Comparison of ENCODE assay signal across 20 cellular contexts in the genomic region with DNA sequence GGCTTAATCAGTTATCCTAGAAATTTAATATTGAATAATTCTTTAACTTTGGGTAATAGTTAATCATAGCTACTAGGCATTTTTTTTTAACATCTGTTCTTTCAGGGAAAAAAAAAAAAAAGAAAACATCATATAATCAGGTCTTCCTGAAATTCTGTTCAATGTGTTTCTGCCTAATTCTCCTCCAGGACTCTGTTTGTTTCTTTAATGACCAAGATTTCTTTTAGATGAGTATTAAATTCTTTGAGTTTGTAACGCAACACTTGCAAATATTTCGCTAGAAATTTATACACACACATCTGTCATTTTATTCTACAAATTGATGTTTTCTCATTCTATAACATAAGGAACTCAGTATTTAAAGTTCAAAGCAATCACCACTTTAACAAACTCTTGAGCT. TPM values are rescaled to one million over a fixed set of nuclear protein-coding genes. Genes with fewer than 3 reads are reported as not detected.
A peak's percentile ranks its signal among the peaks of the same experiment; 100 is the strongest.
DNase-seq lines count a peak whose midpoint lies in the region; ATAC-seq and TF ChIP-seq lines count a peak whose summit lies in the region.
"Had no signal": no experiment of that assay in that cellular context is flagged by ENCODE, and none has a peak within 500 bp of the region (broad histone marks: within the 10 kb centered on the region; RNA-seq: fewer than 3 reads in every experiment).

No MANE protein-coding gene starts in this region.

- POLR2A ChIA-PET in IMR-90 (lab: Charles Lee; ENCODE audit: unreplicated experiment), result no interaction called here

- H3K4me1 ChIP-seq in IMR-90 (ENCODE audit: control insufficient read depth, insufficient read depth, low read length), result peaks cover 5% of the 10 kb centered on the region; the same call in 1 of the 2 replicates

- peaks cover 5% of the 10 kb centered on the region; the same call in 1 of the 2 replicates for H3K9me1 ChIP-seq in IMR-90 (ENCODE audit: insufficient read depth, low read length)

- H3K56ac ChIP-seq in IMR-90 (ENCODE audit: extremely low read depth, insufficient read depth, low read length), result no peak overlapping the region

- in situ Hi-C loops in IMR-90 (cut with MboI; ENCODE audit: low sequenced_read_pairs), result no loop called here

- H3K4me3 ChIP-seq in IMR-90 (ENCODE audit: insufficient read depth, low read depth, low read length), result no peak overlapping the region
- H3K4me3 ChIP-seq: BLaER1 treated with 17β-estradiol and CSF1 and Interleukin-3, amounts not matched to agents 10 nM and 100 nM; GM23338 had no signal

- peak overlapping the region; percentile 74; the same call in 1 of the 2 replicates for H3K4me2 ChIP-seq in IMR-90 (ENCODE audit: low read depth, low read length)
- H3K4me2 ChIP-seq: BLaER1 treated with 17β-estradiol and CSF1 and Interleukin-3, amounts not matched to agents 10 nM and 100 nM; GM23338 had no signal

- H2BK5ac ChIP-seq in IMR-90 (ENCODE audit: low read depth, low read length, poor library complexity, severe bottlenecking), result peak overlapping the region; percentile 87

- H3K4me3 Mint-ChIP-seq in chondrocyte (ENCODE audit: unreplicated experiment) (no peak overlapping the region), osteocyte (ENCODE audit: unreplicated experiment) (no peak overlapping the region)
- H3K4me3 Mint-ChIP-seq: CD14-positive monocyte; CD4-positive, alpha-beta T cell; CD8-positive, alpha-beta memory T cell; GM23338; H9; HFFc6 had no signal

- dilution Hi-C loops in IMR-90 (cut with HindIII; ENCODE audit: low sequenced_read_pairs, unreplicated experiment), result no loop called here

- H2AK9ac ChIP-seq in IMR-90 (replicated peaks; ENCODE audit: low read depth, low read length, poor library complexity), result no peak overlapping the region

- peak overlapping the region; percentile 65 for H3K27ac Mint-ChIP-seq in chondrocyte (ENCODE audit: unreplicated experiment)
- peak overlapping the region; percentile 67 for H3K27ac Mint-ChIP-seq in osteocyte (ENCODE audit: unreplicated experiment)
- H3K27ac Mint-ChIP-seq: CD14-positive monocyte; CD4-positive, alpha-beta T cell; CD8-positive, alpha-beta memory T cell; GM23338; H9 had no signal

- H3K23ac ChIP-seq in IMR-90 (ENCODE audit: low read depth, low read length), result no peak overlapping the region

- no peak overlapping the region for H4K5ac ChIP-seq in IMR-90 (ENCODE audit: low read depth, low read length)

- no peak overlapping the region for H4K91ac ChIP-seq in IMR-90 (ENCODE audit: insufficient read depth, low read depth, low read length)

- no peak overlapping the region for H2BK20ac ChIP-seq in IMR-90 (ENCODE audit: low read depth, low read length)

- WGBS in IMR-90 (ENCODE audit: extremely low coverage in 2 of 2, insufficient read length in 1 of 2), 2 experiments, result no CpG with 5 or more reads among the region's 2 CpGs

- H3K36me3 ChIP-seq in IMR-90 (ENCODE audit: control insufficient read depth, insufficient read depth, low read length), result no peaks in the 10 kb centered on the region
- H3K36me3 ChIP-seq: BE2C; BLaER1 treated with 17β-estradiol and CSF1 and Interleukin-3, amounts not matched to agents 10 nM and 100 nM had no signal

- intact Hi-C loops in IMR-90 (cut with micrococcal nuclease), result no loop called here

- no peak overlapping the region for H2BK15ac ChIP-seq in IMR-90 (ENCODE audit: low read depth, low read length)

- H3K9me3 Mint-ChIP-seq in chondrocyte (ENCODE audit: low read depth), result no peaks in the 10 kb centered on the region
- no peaks in the 10 kb centered on the region for H3K9me3 Mint-ChIP-seq in osteocyte (ENCODE audit: unreplicated experiment)
- H3K9me3 Mint-ChIP-seq: CD14-positive monocyte; CD4-positive, alpha-beta T cell; CD8-positive, alpha-beta memory T cell; GM23338; H9; HFFc6 had no signal

- no peak for TF ChIP-seq POLR2A in IMR-90 (IDR thresholded peaks at IDR 0.05; ENCODE audit: low read depth, low read length)

- H3K79me1 ChIP-seq in IMR-90 (ENCODE audit: low read depth in 1 of 2, low read length in 2 of 2), result peaks cover 26 to 45% of the 10 kb centered on the region in 2 experiments

- no peak for TF ChIP-seq RAD21 in IMR-90 (IDR thresholded peaks at IDR 0.05; ENCODE audit: low read length)

- H3K27me3 ChIP-seq in IMR-90 (ENCODE audit: control insufficient read depth, insufficient read depth, low read length), result no peaks in the 10 kb centered on the region
- H3K27me3 ChIP-seq: BE2C; BLaER1 treated with 17β-estradiol and CSF1 and Interleukin-3, amounts not matched to agents 10 nM and 100 nM had no signal

- no peak overlapping the region for H2AK5ac ChIP-seq in IMR-90 (ENCODE audit: low read depth, low read length)

- H3K18ac ChIP-seq in IMR-90 (ENCODE audit: low read depth, low read length), result peak overlapping the region; percentile 64; the same call in 1 of the 2 replicates

- 0 out of 2 replicates have a peak, but pooled peaks cover 4% of the 10 kb centered on the region for H4K20me1 ChIP-seq in IMR-90 (ENCODE audit: insufficient read depth, low read length)

- peaks cover 63% of the 10 kb centered on the region for H3K4me1 Mint-ChIP-seq in chondrocyte (ENCODE audit: low read depth)
- H3K4me1 Mint-ChIP-seq in osteocyte (ENCODE audit: unreplicated experiment), result peaks cover 46% of the 10 kb centered on the region
- H3K4me1 Mint-ChIP-seq: CD8-positive, alpha-beta memory T cell had no signal

- no peaks in the 10 kb centered on the region for H3K36me3 Mint-ChIP-seq in chondrocyte (ENCODE audit: low read depth)
- peaks cover 6% of the 10 kb centered on the region for H3K36me3 Mint-ChIP-seq in osteocyte (ENCODE audit: unreplicated experiment)
- H3K36me3 Mint-ChIP-seq: CD14-positive monocyte; CD8-positive, alpha-beta memory T cell had no signal

- TF ChIP-seq CTCF in IMR-90 (conservative IDR thresholded peaks at IDR 0.05; ENCODE audit: low read depth, low read length) (no peak), chondrocyte (IDR thresholded peaks at IDR 0.05) (no peak), osteocyte (IDR thresholded peaks at IDR 0.05) (no peak)

- no peaks in the 10 kb centered on the region for H3K27me3 Mint-ChIP-seq in chondrocyte (ENCODE audit: low read depth)
- no peaks in the 10 kb centered on the region for H3K27me3 Mint-ChIP-seq in osteocyte (ENCODE audit: unreplicated experiment)
- H3K27me3 Mint-ChIP-seq: CD4-positive, alpha-beta T cell had no signal

- no TSS peak for BruUV-seq in IMR-90 (replicated peaks; lab: Mats Ljungman, UMichigan)

- no peak overlapping the region for H2AFZ ChIP-seq in IMR-90 (replicated peaks; ENCODE audit: low read length, poor library complexity)
- H2AFZ ChIP-seq: GM23338 had no signal

- CTCF ChIA-PET in IMR-90 (lab: Yijun Ruan, JAX), result no interaction called here

- ATAC-seq in IMR-90 (ENCODE audit: low read depth), result peak; percentile 66
- no peak for ATAC-seq in activated CD4-positive, CD25-positive, alpha-beta regulatory T cell treated with anti-CD3 and anti-CD28 coated beads, Interleukin-2, amount 50 U/mL, for 24 hours
- ATAC-seq in HG03354 (IDR thresholded peaks at IDR 0.05; ENCODE audit: poor library complexity, severe bottlenecking, unreplicated experiment), result no peak
- no peak for ATAC-seq in GM19328 (IDR thresholded peaks at IDR 0.05; ENCODE audit: unreplicated experiment)
- ATAC-seq: GM23338 had no signal

- no peaks in the 10 kb centered on the region for H3K9me3 ChIP-seq in IMR-90 (ENCODE audit: control insufficient read depth, insufficient read depth, low read length)
- H3K9me3 ChIP-seq: BE2C; BLaER1 treated with 17β-estradiol and CSF1 and Interleukin-3, amounts not matched to agents 10 nM and 100 nM had no signal

- H2BK120ac ChIP-seq in IMR-90 (ENCODE audit: low read depth, low read length), result no peak overlapping the region

- no peak overlapping the region for H3K9ac ChIP-seq in IMR-90 (ENCODE audit: low read depth, low read length)
- H3K9ac ChIP-seq: BLaER1 treated with 17β-estradiol and CSF1 and Interleukin-3, amounts not matched to agents 10 nM and 100 nM had no signal

- DNase-seq in EH (ENCODE audit: low read depth), result peak; percentile 40
- DNase-seq in IMR-90, result peak; percentile 59
- no peak for DNase-seq in chondrocyte (ENCODE audit: low spot score)
- no peak for DNase-seq in osteocyte (ENCODE audit: extremely low spot score, unreplicated experiment)
- no peak for DNase-seq in HuH-7 (ENCODE audit: low spot score)
- DNase-seq: ACHN; AML-193; BE2C; CD4-positive, alpha-beta T cell; CD8-positive, alpha-beta memory T cell; DMS 273 treated with DMSO at 0.1 percent for 48 hours; DMS79; H9; HFFc6 had no signal

- H4K8ac ChIP-seq in IMR-90 (ENCODE audit: low read depth in 2 of 2, low read length in 2 of 2), result no peak overlapping the region

- no peak overlapping the region for H3K4ac ChIP-seq in IMR-90 (ENCODE audit: low read depth, low read length)

- H3K27ac ChIP-seq in IMR-90 (ENCODE audit: insufficient read depth, low read length), result no peak overlapping the region; the same call in 1 of the 2 replicates
- H3K27ac ChIP-seq: BLaER1 treated with 17β-estradiol and CSF1 and Interleukin-3, amounts not matched to agents 10 nM and 100 nM had no signal

- H3K14ac ChIP-seq in IMR-90 (replicated peaks; ENCODE audit: low read depth, low read length), result no peak overlapping the region

TF ChIP-seq in IMR-90, 13 proteins besides CTCF, POLR2A, EP300 and RAD21:
- peak; percentile 16; the same call in 1 of the 2 replicates for TF ChIP-seq CEBPB (IDR thresholded peaks at IDR 0.05; ENCODE audit: low read depth, low read length)
- TF ChIP-seq CHD1 (IDR thresholded peaks at IDR 0.05; ENCODE audit: low read depth, low read length), result no peak

RNA-seq across cellular contexts. Expression of gene ALCAM, which starts 56.7 kb away (rescaled TPM):
- total RNA-seq in IMR-90 (2012; rRNA removed) (400 and 423 TPM in 2 replicates), chondrocyte (270 to 658 TPM (median 273 TPM) in 3 replicates), osteocyte (242 and 253 TPM in 2 replicates)
- polyA plus RNA-seq in IMR-90 (2012; rRNA removed), result 105 and 117 TPM in 2 replicates
- 32.8 and 49.6 TPM in 2 replicates for polyA plus RNA-seq in IMR-90 (2012; cell fraction: cytosol; rRNA removed)
- polyA plus RNA-seq in IMR-90 (2012; cell fraction: nucleus; rRNA removed; ENCODE audit: low replicate concordance), result 29.9 and 107 TPM in 2 replicates

Comparison
In these comparisons a context has a peak if more than half of its experiments do, and no peak if none do; other contexts are left out.
1. DNase-seq: peak in EH (single experiment) and IMR-90 (single experiment); none in chondrocyte (single experiment), osteocyte (single experiment) and HuH-7 (single experiment).